ENCODE assay signal across 20 cellular contexts in genomic region chr15:41941644-41942415, GRCh38. TPM values are rescaled to one million over a fixed set of nuclear protein-coding genes. Genes with fewer than 3 reads are reported as not detected.
A peak's percentile ranks its signal among the peaks of the same experiment; 100 is the strongest.
DNase-seq lines count a peak whose midpoint lies in the region; ATAC-seq and TF ChIP-seq lines count a peak whose summit lies in the region.
"Had no signal": no experiment of that assay in that cellular context is flagged by ENCODE, and none has a peak within 500 bp of the region (broad histone marks: within the 10 kb centered on the region; RNA-seq: fewer than 3 reads in every experiment).

No MANE protein-coding gene starts in this region.

- no peak overlapping the region for H3K9ac ChIP-seq in neuronal stem cell (ENCODE audit: low read depth, low read length, poor library complexity)

- peaks cover 74% of the 10 kb centered on the region for H3K36me3 Mint-ChIP-seq in activated T-cell treated with anti-CD3 and anti-CD28 coated beads, Interleukin-2, amount 50 U/mL, for 24 hours (ENCODE audit: low read depth)
- H3K36me3 Mint-ChIP-seq in activated CD8-positive, alpha-beta T cell treated with anti-CD3 and anti-CD28 coated beads, Interleukin-2, amount 10 ng/mL, durations not matched to agents 7 days and 5 days (ENCODE audit: low read depth): peaks cover 6% of the 10 kb centered on the region

- no peak overlapping the region for H3K4ac ChIP-seq in neuronal stem cell (ENCODE audit: low read length)

- no peak for DNase-seq in activated T-cell treated with anti-CD3 and anti-CD28 coated beads, Interleukin-2, amount 50 U/mL, for 24 hours
- no peak for DNase-seq in activated T-cell treated with anti-CD3 and anti-CD28 coated beads, Interleukin-2, amount 50 U/mL, for 48 hours
- DNase-seq in neuronal stem cell (ENCODE audit: low spot score): peak; percentile 49
- DNase-seq in NCI-H1048 (lab: John Stamatoyannopoulos, UW): no peak
- no peak for DNase-seq in NCI-H1694 treated with DMSO at 0.1 percent for 48 hours (lab: John Stamatoyannopoulos, UW)
- DNase-seq in activated CD8-positive, alpha-beta T cell treated with anti-CD3 and anti-CD28 coated beads, Interleukin-2, amount 10 ng/mL, durations not matched to agents 7 days and 5 days: no peak
- DNase-seq: activated CD4-positive, alpha-beta T cell treated with anti-CD3 and anti-CD28 coated beads, Interleukin-2, amount 50 U/mL, for 1 hour; activated effector memory CD4-positive, alpha-beta T cell treated with Interleukin-2 at 50 U/mL for 16 hours; brain microvascular endothelial cell; erythroblast; H7; hippocampal formation; NCI-H1930; NCI-H82; SHP77; spleen; T1000 had no signal

- H3K27ac ChIP-seq in ectodermal cell (ENCODE audit: insufficient read depth, low read depth, low read length, poor library complexity, severe bottlenecking) (peak overlapping the region; percentile 79), neuronal stem cell (replicated peaks; ENCODE audit: low read length) (peak overlapping the region; percentile 66)
- H3K27ac ChIP-seq: spleen had no signal

- no peak overlapping the region for H3K4me2 ChIP-seq in neuronal stem cell (ENCODE audit: insufficient read depth, low read length, poor library complexity, severe bottlenecking)

- H2AFZ ChIP-seq in neuronal stem cell (ENCODE audit: low read length): no peak overlapping the region

- TF ChIP-seq RAD21 in Ishikawa (IDR thresholded peaks at IDR 0.05; ENCODE audit: low read depth): no peak

- no peak overlapping the region for H3K14ac ChIP-seq in neuronal stem cell (ENCODE audit: low read length)

- peak; percentile 56; the same call in 1 of the 2 replicates for TF ChIP-seq EP300 in Ishikawa (IDR thresholded peaks at IDR 0.05; ENCODE audit: borderline replicate concordance)

- peak overlapping the region; percentile 33 for H3K18ac ChIP-seq in neuronal stem cell (ENCODE audit: low read length)

- no peak overlapping the region for H3K4me3 ChIP-seq in ectodermal cell (ENCODE audit: insufficient read depth, low read depth, low read length)
- no peak overlapping the region for H3K4me3 ChIP-seq in neuronal stem cell (ENCODE audit: low read length in 2 of 2)
- H3K4me3 ChIP-seq: A549, spleen had no signal

- no peak overlapping the region for H2BK120ac ChIP-seq in neuronal stem cell (ENCODE audit: low read depth, low read length)

- H3K36me3 ChIP-seq in ectodermal cell (ENCODE audit: control insufficient read depth, insufficient read depth, low read length): no peaks in the 10 kb centered on the region
- H3K36me3 ChIP-seq in neuronal stem cell (replicated peaks in 1 of 2; ENCODE audit: control insufficient read depth in 2 of 2, insufficient read depth in 2 of 2, low read length in 2 of 2): peaks cover 0 to 2% of the 10 kb centered on the region in 2 donors

- H3K23ac ChIP-seq in neuronal stem cell (ENCODE audit: low read depth, low read length, poor library complexity): no peak overlapping the region

- H3K9me3 Mint-ChIP-seq in activated T-cell treated with anti-CD3 and anti-CD28 coated beads, Interleukin-2, amount 50 U/mL, for 24 hours: no peaks in the 10 kb centered on the region
- H3K9me3 Mint-ChIP-seq in activated CD8-positive, alpha-beta T cell treated with anti-CD3 and anti-CD28 coated beads, Interleukin-2, amount 10 ng/mL, durations not matched to agents 7 days and 5 days (ENCODE audit: insufficient read depth): no peaks in the 10 kb centered on the region

- no peaks in the 10 kb centered on the region for H3K27me3 ChIP-seq in ectodermal cell (ENCODE audit: control insufficient read depth, insufficient read depth, low read length, poor library complexity, severe bottlenecking)
- H3K27me3 ChIP-seq in neuronal stem cell (ENCODE audit: control insufficient read depth in 3 of 3, insufficient read depth in 3 of 3, low read depth in 1 of 3, low read length in 3 of 3): no peaks in the 10 kb centered on the region
- H3K27me3 ChIP-seq: brain microvascular endothelial cell, spleen had no signal

- ATAC-seq in activated CD8-positive, alpha-beta T cell treated with anti-CD3 and anti-CD28 coated beads, Interleukin-2, amount 10 ng/mL, durations not matched to agents 7 days and 5 days: no peak
- ATAC-seq: A549 had no signal

- peaks cover 52% of the 10 kb centered on the region for H3K4me1 ChIP-seq in ectodermal cell (ENCODE audit: control insufficient read depth, insufficient read depth, low read length)
- H3K4me1 ChIP-seq in neuronal stem cell (ENCODE audit: control insufficient read depth in 2 of 2, insufficient read depth in 1 of 2, low read depth in 1 of 2, low read length in 2 of 2): peaks cover 17 to 54% of the 10 kb centered on the region in 2 donors

- H2BK5ac ChIP-seq in neuronal stem cell (ENCODE audit: low read length): no peak overlapping the region

- no peaks in the 10 kb centered on the region for H3K9me3 ChIP-seq in ectodermal cell (ENCODE audit: control insufficient read depth, low read length)
- no peaks in the 10 kb centered on the region for H3K9me3 ChIP-seq in neuronal stem cell (replicated peaks in 1 of 2; ENCODE audit: control insufficient read depth in 2 of 2, insufficient read depth in 1 of 2, low read depth in 1 of 2, low read length in 2 of 2)
- H3K9me3 ChIP-seq: A549, spleen had no signal

- CTCF ChIA-PET in activated CD8-positive, alpha-beta T cell treated with anti-CD3 and anti-CD28 coated beads, Interleukin-2, amount 10 ng/mL, durations not matched to agents 7 days and 5 days (lab: Charles Lee): interaction anchor here (1.0 kb wide), 2 partner anchors 9 to 168 kb away, joined by 3 read pairs; partner anchors contain the start of gene MAPKBP1

- no peak overlapping the region for H4K8ac ChIP-seq in neuronal stem cell (ENCODE audit: low read depth, low read length)

- POLR2A ChIA-PET in activated CD8-positive, alpha-beta T cell treated with anti-CD3 and anti-CD28 coated beads, Interleukin-2, amount 10 ng/mL, durations not matched to agents 7 days and 5 days (lab: Charles Lee): interaction anchor here (0.6 to 1.0 kb wide), 2 partner anchors 10 to 26 kb away, joined by 3 read pairs; no protein-coding TSS in a partner anchor

- peak overlapping the region; percentile 28 for H2AK5ac ChIP-seq in neuronal stem cell (ENCODE audit: low read depth, low read length)

- no peaks in the 10 kb centered on the region for H3K27me3 Mint-ChIP-seq in activated T-cell treated with anti-CD3 and anti-CD28 coated beads, Interleukin-2, amount 50 U/mL, for 24 hours
- H3K27me3 Mint-ChIP-seq in activated CD8-positive, alpha-beta T cell treated with anti-CD3 and anti-CD28 coated beads, Interleukin-2, amount 10 ng/mL, durations not matched to agents 7 days and 5 days (ENCODE audit: low read depth): no peaks in the 10 kb centered on the region

- no peak overlapping the region for H3K4me3 Mint-ChIP-seq in activated T-cell treated with anti-CD3 and anti-CD28 coated beads, Interleukin-2, amount 50 U/mL, for 24 hours
- H3K4me3 Mint-ChIP-seq in activated CD8-positive, alpha-beta T cell treated with anti-CD3 and anti-CD28 coated beads, Interleukin-2, amount 10 ng/mL, durations not matched to agents 7 days and 5 days: no peak overlapping the region

- H3K4me1 Mint-ChIP-seq in activated T-cell treated with anti-CD3 and anti-CD28 coated beads, Interleukin-2, amount 50 U/mL, for 24 hours (ENCODE audit: low read depth): peaks cover 53% of the 10 kb centered on the region
- peaks cover 26% of the 10 kb centered on the region for H3K4me1 Mint-ChIP-seq in activated CD8-positive, alpha-beta T cell treated with anti-CD3 and anti-CD28 coated beads, Interleukin-2, amount 10 ng/mL, durations not matched to agents 7 days and 5 days (ENCODE audit: low read depth)

- H2BK15ac ChIP-seq in neuronal stem cell (ENCODE audit: low read length): no peak overlapping the region

- no peak overlapping the region for H2BK12ac ChIP-seq in neuronal stem cell (ENCODE audit: low read length)

- WGBS in ectodermal cell, 2 experiments: 70 to 72% methylated on average over 22 of the region's 22 CpGs
- WGBS in neuronal stem cell (ENCODE audit: extremely low coverage in 2 of 2, insufficient read length in 2 of 2, insufficient replicate concordance in 1 of 2), 2 donors: no CpG with 5 or more reads among the region's 22 CpGs

- H3K79me1 ChIP-seq in neuronal stem cell (ENCODE audit: low read depth, low read length): no peaks in the 10 kb centered on the region

- H4K91ac ChIP-seq in neuronal stem cell (ENCODE audit: low read depth, low read length, poor library complexity): no peak overlapping the region

- peak overlapping the region; percentile 31 for H3K27ac Mint-ChIP-seq in activated T-cell treated with anti-CD3 and anti-CD28 coated beads, Interleukin-2, amount 50 U/mL, for 24 hours
- no peak overlapping the region for H3K27ac Mint-ChIP-seq in activated CD8-positive, alpha-beta T cell treated with anti-CD3 and anti-CD28 coated beads, Interleukin-2, amount 10 ng/mL, durations not matched to agents 7 days and 5 days

TF ChIP-seq in Ishikawa, 13 proteins besides CTCF, POLR2A, EP300 and RAD21 (continues in another document):
- no peak for TF ChIP-seq EGR1 (IDR thresholded peaks at IDR 0.05)
- TF ChIP-seq CEBPB (IDR thresholded peaks at IDR 0.05): no peak
- TF ChIP-seq NFIC (IDR thresholded peaks at IDR 0.05): peak; percentile 66; the same call in 1 of the 2 replicates
- no peak for TF ChIP-seq CREB1 (IDR thresholded peaks at IDR 0.05; ENCODE audit: low read depth)
- TF ChIP-seq USF1 (IDR thresholded peaks at IDR 0.05): no peak
- TF ChIP-seq TAF1 (IDR thresholded peaks at IDR 0.05; ENCODE audit: low read depth): no peak
- 0 out of 2 replicates have a peak, but pooled peaks have one; percentile 24 for TF ChIP-seq ZBTB7A (IDR thresholded peaks at IDR 0.05; ENCODE audit: low read depth)

RNA-seq across cellular contexts. Expression of gene EHD4, which starts 30.5 kb away (rescaled TPM):
- 12.3 TPM for polyA plus RNA-seq in ectodermal cell (2013, experiment 1 of 4)
- polyA plus RNA-seq in ectodermal cell (2013, experiment 2 of 4): 13.4 TPM
- 8.5 TPM for polyA plus RNA-seq in ectodermal cell (2013, experiment 3 of 4)
- 9.0 TPM for polyA plus RNA-seq in ectodermal cell (2013, experiment 4 of 4)
- polyA plus RNA-seq in neuronal stem cell (2013, experiment 1 of 2): 7.9 TPM
- polyA plus RNA-seq in neuronal stem cell (2013, experiment 2 of 2): 8.1 TPM
- total RNA-seq in activated CD8-positive, alpha-beta T cell treated with anti-CD3 and anti-CD28 coated beads, Interleukin-2, amount 10 ng/mL, durations not matched to agents 7 days and 5 days: 1 to 10 TPM; 6.9 to 8.0 TPM

RNA-seq across cellular contexts. Expression of gene SPTBN5, which starts 48.0 kb away (rescaled TPM):
- polyA plus RNA-seq in ectodermal cell (2013, experiment 1 of 4): 0.33 TPM
- polyA plus RNA-seq in ectodermal cell (2013, experiment 2 of 4): 0.25 TPM
- 0.11 TPM for polyA plus RNA-seq in ectodermal cell (2013, experiment 3 of 4)
- polyA plus RNA-seq in ectodermal cell (2013, experiment 4 of 4): 0.12 TPM
- polyA plus RNA-seq in neuronal stem cell (2013, experiment 1 of 2): 0.08 TPM
- polyA plus RNA-seq in neuronal stem cell (2013, experiment 2 of 2): 0.14 TPM
- total RNA-seq in activated CD8-positive, alpha-beta T cell treated with anti-CD3 and anti-CD28 coated beads, Interleukin-2, amount 10 ng/mL, durations not matched to agents 7 days and 5 days: under 1 TPM; 0.16 to 0.21 TPM
